In genomic region chr7:101124376-101125056, GRCh38 we compare ENCODE assay signal across 9 cellular contexts. TPM values are rescaled to one million over a fixed set of nuclear protein-coding genes. Genes with fewer than 3 reads are reported as not detected.
DNase-seq lines count a peak whose midpoint lies in the region; ATAC-seq and TF ChIP-seq lines count a peak whose summit lies in the region.
"Had no signal": no experiment of that assay in that cellular context is flagged by ENCODE, and none has a peak within 500 bp of the region (broad histone marks: within the 10 kb centered on the region; RNA-seq: fewer than 3 reads in every experiment).

No MANE protein-coding gene starts in this region.

- no peaks in the 10 kb centered on the region for H3K27me3 ChIP-seq in AG04450 (ENCODE audit: control insufficient read depth, insufficient read depth, low read length)
- no peaks in the 10 kb centered on the region for H3K27me3 ChIP-seq in colonic mucosa

- H3K36me3 ChIP-seq in colonic mucosa: no peaks in the 10 kb centered on the region
- H3K36me3 ChIP-seq: neutrophil had no signal

- peaks cover 4% of the 10 kb centered on the region for H3K4me1 ChIP-seq in colonic mucosa

- no peak overlapping the region for H3K9ac ChIP-seq in colonic mucosa (ENCODE audit: low read depth in 2 of 2, low read length in 2 of 2)

- H3K27me3 Mint-ChIP-seq in HFFc6 (ENCODE audit: insufficient read depth): peaks cover 29% of the 10 kb centered on the region
- H3K27me3 Mint-ChIP-seq in activated naive CD8-positive, alpha-beta T cell treated with anti-CD3 and anti-CD28 coated beads, Interleukin-2, amount 50 U/mL, for 24 hours: peaks cover 60% of the 10 kb centered on the region

- POLR2A ChIA-PET in AG04450 (lab: Yijun Ruan, JAX): no interaction called here

- peaks cover 4% of the 10 kb centered on the region; the same call in 1 of the 2 replicates for H3K9me3 ChIP-seq in AG04450 (ENCODE audit: control insufficient read depth, insufficient read depth, low read length)
- no peaks in the 10 kb centered on the region for H3K9me3 ChIP-seq in colonic mucosa
- H3K9me3 ChIP-seq: neutrophil had no signal

- H3K36me3 Mint-ChIP-seq in HFFc6 (ENCODE audit: low read depth): peaks cover 25% of the 10 kb centered on the region
- H3K36me3 Mint-ChIP-seq in activated naive CD8-positive, alpha-beta T cell treated with anti-CD3 and anti-CD28 coated beads, Interleukin-2, amount 50 U/mL, for 24 hours (ENCODE audit: low read depth): no peaks in the 10 kb centered on the region

- peak overlapping the region; percentile 98 for H3K27ac Mint-ChIP-seq in HFFc6
- H3K27ac Mint-ChIP-seq in activated naive CD8-positive, alpha-beta T cell treated with anti-CD3 and anti-CD28 coated beads, Interleukin-2, amount 50 U/mL, for 24 hours: peak overlapping the region; percentile 8

- peaks cover 18% of the 10 kb centered on the region for H3K9me3 Mint-ChIP-seq in HFFc6
- no peaks in the 10 kb centered on the region for H3K9me3 Mint-ChIP-seq in activated naive CD8-positive, alpha-beta T cell treated with anti-CD3 and anti-CD28 coated beads, Interleukin-2, amount 50 U/mL, for 24 hours

- H3K4me3 ChIP-seq in AG04450 (ENCODE audit: low read depth, low read length): no peak overlapping the region
- no peak overlapping the region for H3K4me3 ChIP-seq in colonic mucosa

- peak; percentile 58 for ATAC-seq in activated naive CD8-positive, alpha-beta T cell treated with anti-CD3 and anti-CD28 coated beads, Interleukin-2, amount 50 U/mL, for 24 hours
- peak; percentile 19 for ATAC-seq in left lobe of liver
- ATAC-seq in GM21381 (IDR thresholded peaks at IDR 0.05; ENCODE audit: unreplicated experiment): no peak
- no peak for ATAC-seq in HG03097 (IDR thresholded peaks at IDR 0.05; ENCODE audit: low FRiP score, unreplicated experiment)
- ATAC-seq in GM18520 (IDR thresholded peaks at IDR 0.05; ENCODE audit: unreplicated experiment): no peak

- intact Hi-C loops in colonic mucosa (cut with DNase I): no loop called here

- TF ChIP-seq CTCF in AG04450 (IDR thresholded peaks at IDR 0.05; ENCODE audit: low read depth, low read length): no peak
- no peak for TF ChIP-seq CTCF in HFFc6 (IDR thresholded peaks at IDR 0.05)
- TF ChIP-seq CTCF in colonic mucosa (IDR thresholded peaks at IDR 0.05): no peak

- DNase-seq in AG04450 (ENCODE audit: low read depth, low spot score): peak; percentile 59
- peak; percentile 93 for DNase-seq in HFFc6
- no peak for DNase-seq in activated naive CD8-positive, alpha-beta T cell treated with anti-CD3 and anti-CD28 coated beads, Interleukin-2, amount 50 U/mL, for 24 hours
- DNase-seq in left lobe of liver (ENCODE audit: low spot score): peak; percentile 59
- DNase-seq in colonic mucosa: no peak

- H3K27ac ChIP-seq in AG04450 (ENCODE audit: low read depth, low read length) (peak overlapping the region; percentile 98), colonic mucosa (no peak overlapping the region)
- H3K27ac ChIP-seq: neutrophil had no signal

- H3K4me3 Mint-ChIP-seq in HFFc6: peak overlapping the region; percentile 47
- H3K4me3 Mint-ChIP-seq in activated naive CD8-positive, alpha-beta T cell treated with anti-CD3 and anti-CD28 coated beads, Interleukin-2, amount 50 U/mL, for 24 hours: no peak overlapping the region

- H3K4me1 Mint-ChIP-seq in HFFc6 (ENCODE audit: low read depth): peaks cover 87% of the 10 kb centered on the region
- peaks cover 48% of the 10 kb centered on the region for H3K4me1 Mint-ChIP-seq in activated naive CD8-positive, alpha-beta T cell treated with anti-CD3 and anti-CD28 coated beads, Interleukin-2, amount 50 U/mL, for 24 hours

- CTCF ChIA-PET in AG04450 (lab: Charles Lee): interaction anchor here (0.6 to 2.2 kb wide), 6 partner anchors 13 to 154 kb away, joined by 3 to 14 read pairs (median 5); no protein-coding TSS in a partner anchor

RNA-seq across cellular contexts. Expression of gene SERPINE1, which starts 2.4 kb away (rescaled TPM):
- 356 and 417 TPM in 2 replicates for polyA plus RNA-seq in AG04450 (2011; rRNA removed)
- 363 and 484 TPM in 2 replicates for polyA minus RNA-seq in AG04450 (2011; rRNA and poly(A)+ RNA removed)
- 1,000 to 10,000 TPM in 4 of 6 experiments, 100 to 1,000 TPM in 2; 906 to 2,092 (median 1,052) TPM for total RNA-seq in HFFc6 (2021; fragmentation: NEBNext Ultra II Directional; extraction: Animal tissue kit (Norgen Biotek cat#: 25700))
- total RNA-seq in left lobe of liver: 27.5 TPM
- 1 to 10 TPM; 1.4 to 6.1 TPM for total RNA-seq in colonic mucosa

RNA-seq across cellular contexts. Expression of gene AP1S1, which starts 29.8 kb away (rescaled TPM):
- polyA plus RNA-seq in AG04450 (2011; rRNA removed): 197 and 227 TPM in 2 replicates
- polyA minus RNA-seq in AG04450 (2011; rRNA and poly(A)+ RNA removed): 93.2 and 93.4 TPM in 2 replicates
- 100 to 1,000 TPM; 154 to 176 (median 166) TPM for total RNA-seq in HFFc6 (2021; fragmentation: NEBNext Ultra II Directional; extraction: Animal tissue kit (Norgen Biotek cat#: 25700))
- total RNA-seq in left lobe of liver (26.8 TPM), colonic mucosa (100 to 1,000 TPM; 111 to 127 TPM)

RNA-seq across cellular contexts. Expression of gene TRIM56, which starts 39.2 kb away (rescaled TPM):
- polyA plus RNA-seq in AG04450 (2011; rRNA removed): 4.0 and 5.3 TPM in 2 replicates
- polyA minus RNA-seq in AG04450 (2011; rRNA and poly(A)+ RNA removed): 9.3 and 12.8 TPM in 2 replicates
- total RNA-seq in HFFc6 (2021; fragmentation: NEBNext Ultra II Directional; extraction: Animal tissue kit (Norgen Biotek cat#: 25700)): 10 to 100 TPM; 17.8 to 20.6 (median 19.4) TPM
- 23.5 TPM for total RNA-seq in left lobe of liver
- total RNA-seq in colonic mucosa: 10 to 100 TPM; 33.7 to 47.9 TPM

RNA-seq across cellular contexts. Expression of gene VGF, which starts 40.9 kb away (rescaled TPM):
- polyA plus RNA-seq in AG04450 (2011; rRNA removed): 0.16 and 0.38 TPM in 2 replicates
- 0.13 and 0.28 TPM in 2 replicates for polyA minus RNA-seq in AG04450 (2011; rRNA and poly(A)+ RNA removed)
- total RNA-seq in HFFc6 (2021; fragmentation: NEBNext Ultra II Directional; extraction: Animal tissue kit (Norgen Biotek cat#: 25700)): under 1 TPM; 0.19 to 0.78 (median 0.35) TPM
- not detected for total RNA-seq in left lobe of liver
- total RNA-seq in colonic mucosa: 1 to 10 TPM in 1 of 2 donors, under 1 TPM in 1; 0.90 to 3.1 TPM

RNA-seq across cellular contexts. Expression of gene NAT16, which starts 55.6 kb away (rescaled TPM):
- 0.02 and 0.05 TPM in 2 replicates for polyA plus RNA-seq in AG04450 (2011; rRNA removed)
- polyA minus RNA-seq in AG04450 (2011; rRNA and poly(A)+ RNA removed): not detected in 2 replicates
- total RNA-seq in HFFc6 (2021; fragmentation: NEBNext Ultra II Directional; extraction: Animal tissue kit (Norgen Biotek cat#: 25700)): not detected
- total RNA-seq in left lobe of liver (not detected), colonic mucosa (not detected)

Comparison
In these comparisons a context has a peak if more than half of its experiments do, and no peak if none do; other contexts are left out.
1. DNase-seq: peak in AG04450 (single experiment), HFFc6 (single experiment) and left lobe of liver (single experiment); none in activated naive CD8-positive, alpha-beta T cell treated with anti-CD3 and anti-CD28 coated beads, Interleukin-2, amount 50 U/mL, for 24 hours (single experiment) and colonic mucosa (single experiment).
2. ATAC-seq: peak in activated naive CD8-positive, alpha-beta T cell treated with anti-CD3 and anti-CD28 coated beads, Interleukin-2, amount 50 U/mL, for 24 hours (single experiment) and left lobe of liver (single experiment); none in GM21381 (single experiment), HG03097 (single experiment) and GM18520 (single experiment).
3. RNA of gene SERPINE1, which starts 2.4 kb away (total RNA-seq): 906 to 2,092 TPM in HFFc6; 27.5 TPM in left lobe of liver (single experiment) and 1.4 to 6.1 TPM in colonic mucosa; every median in the first group is over 10 times any median in the second.